1 cellular context compared by ENCODE assay signal in genomic region chr7:151608031-151608551, GRCh38.
TF ChIP-seq lines count a peak whose summit lies in the region.

No MANE protein-coding gene starts in this region.

TF ChIP-seq in GM23338, 12 proteins besides CTCF, POLR2A, EP300 and RAD21 (continued from another document):
- TF ChIP-seq, protein P1, sequence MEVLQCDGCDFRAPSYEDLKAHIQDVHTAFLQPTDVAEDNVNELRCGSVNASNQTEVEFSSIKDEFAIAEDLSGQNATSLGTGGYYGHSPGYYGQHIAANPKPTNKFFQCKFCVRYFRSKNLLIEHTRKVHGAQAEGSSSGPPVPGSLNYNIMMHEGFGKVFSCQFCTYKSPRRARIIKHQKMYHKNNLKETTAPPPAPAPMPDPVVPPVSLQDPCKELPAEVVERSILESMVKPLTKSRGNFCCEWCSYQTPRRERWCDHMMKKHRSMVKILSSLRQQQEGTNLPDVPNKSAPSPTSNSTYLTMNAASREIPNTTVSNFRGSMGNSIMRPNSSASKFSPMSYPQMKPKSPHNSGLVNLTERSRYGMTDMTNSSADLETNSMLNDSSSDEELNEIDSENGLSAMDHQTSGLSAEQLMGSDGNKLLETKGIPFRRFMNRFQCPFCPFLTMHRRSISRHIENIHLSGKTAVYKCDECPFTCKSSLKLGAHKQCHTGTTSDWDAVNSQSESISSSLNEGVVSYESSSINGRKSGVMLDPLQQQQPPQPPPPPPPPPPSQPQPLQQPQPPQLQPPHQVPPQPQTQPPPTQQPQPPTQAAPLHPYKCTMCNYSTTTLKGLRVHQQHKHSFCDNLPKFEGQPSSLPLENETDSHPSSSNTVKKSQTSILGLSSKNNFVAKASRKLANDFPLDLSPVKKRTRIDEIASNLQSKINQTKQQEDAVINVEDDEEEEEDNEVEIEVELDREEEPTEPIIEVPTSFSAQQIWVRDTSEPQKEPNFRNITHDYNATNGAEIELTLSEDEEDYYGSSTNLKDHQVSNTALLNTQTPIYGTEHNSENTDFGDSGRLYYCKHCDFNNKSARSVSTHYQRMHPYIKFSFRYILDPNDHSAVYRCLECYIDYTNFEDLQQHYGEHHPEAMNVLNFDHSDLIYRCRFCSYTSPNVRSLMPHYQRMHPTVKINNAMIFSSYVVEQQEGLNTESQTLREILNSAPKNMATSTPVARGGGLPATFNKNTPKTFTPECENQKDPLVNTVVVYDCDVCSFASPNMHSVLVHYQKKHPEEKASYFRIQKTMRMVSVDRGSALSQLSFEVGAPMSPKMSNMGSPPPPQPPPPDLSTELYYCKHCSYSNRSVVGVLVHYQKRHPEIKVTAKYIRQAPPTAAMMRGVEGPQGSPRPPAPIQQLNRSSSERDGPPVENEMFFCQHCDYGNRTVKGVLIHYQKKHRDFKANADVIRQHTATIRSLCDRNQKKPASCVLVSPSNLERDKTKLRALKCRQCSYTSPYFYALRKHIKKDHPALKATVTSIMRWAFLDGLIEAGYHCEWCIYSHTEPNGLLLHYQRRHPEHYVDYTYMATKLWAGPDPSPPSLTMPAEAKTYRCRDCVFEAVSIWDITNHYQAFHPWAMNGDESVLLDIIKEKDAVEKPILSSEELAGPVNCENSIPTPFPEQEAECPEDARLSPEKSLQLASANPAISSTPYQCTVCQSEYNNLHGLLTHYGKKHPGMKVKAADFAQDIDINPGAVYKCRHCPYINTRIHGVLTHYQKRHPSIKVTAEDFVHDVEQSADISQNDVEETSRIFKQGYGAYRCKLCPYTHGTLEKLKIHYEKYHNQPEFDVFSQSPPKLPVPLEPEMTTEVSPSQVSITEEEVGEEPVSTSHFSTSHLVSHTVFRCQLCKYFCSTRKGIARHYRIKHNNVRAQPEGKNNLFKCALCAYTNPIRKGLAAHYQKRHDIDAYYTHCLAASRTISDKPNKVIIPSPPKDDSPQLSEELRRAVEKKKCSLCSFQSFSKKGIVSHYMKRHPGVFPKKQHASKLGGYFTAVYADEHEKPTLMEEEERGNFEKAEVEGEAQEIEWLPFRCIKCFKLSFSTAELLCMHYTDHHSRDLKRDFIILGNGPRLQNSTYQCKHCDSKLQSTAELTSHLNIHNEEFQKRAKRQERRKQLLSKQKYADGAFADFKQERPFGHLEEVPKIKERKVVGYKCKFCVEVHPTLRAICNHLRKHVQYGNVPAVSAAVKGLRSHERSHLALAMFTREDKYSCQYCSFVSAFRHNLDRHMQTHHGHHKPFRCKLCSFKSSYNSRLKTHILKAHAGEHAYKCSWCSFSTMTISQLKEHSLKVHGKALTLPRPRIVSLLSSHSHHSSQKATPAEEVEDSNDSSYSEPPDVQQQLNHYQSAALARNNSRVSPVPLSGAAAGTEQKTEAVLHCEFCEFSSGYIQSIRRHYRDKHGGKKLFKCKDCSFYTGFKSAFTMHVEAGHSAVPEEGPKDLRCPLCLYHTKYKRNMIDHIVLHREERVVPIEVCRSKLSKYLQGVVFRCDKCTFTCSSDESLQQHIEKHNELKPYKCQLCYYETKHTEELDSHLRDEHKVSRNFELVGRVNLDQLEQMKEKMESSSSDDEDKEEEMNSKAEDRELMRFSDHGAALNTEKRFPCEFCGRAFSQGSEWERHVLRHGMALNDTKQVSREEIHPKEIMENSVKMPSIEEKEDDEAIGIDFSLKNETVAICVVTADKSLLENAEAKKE (CRISPR knock-in tag; IDR thresholded peaks at IDR 0.05) = no peak
- no peak for TF ChIP-seq EZH2phosphoT487 (IDR thresholded peaks at IDR 0.05; ENCODE audit: unreplicated experiment)
